In the genomic region with DNA sequence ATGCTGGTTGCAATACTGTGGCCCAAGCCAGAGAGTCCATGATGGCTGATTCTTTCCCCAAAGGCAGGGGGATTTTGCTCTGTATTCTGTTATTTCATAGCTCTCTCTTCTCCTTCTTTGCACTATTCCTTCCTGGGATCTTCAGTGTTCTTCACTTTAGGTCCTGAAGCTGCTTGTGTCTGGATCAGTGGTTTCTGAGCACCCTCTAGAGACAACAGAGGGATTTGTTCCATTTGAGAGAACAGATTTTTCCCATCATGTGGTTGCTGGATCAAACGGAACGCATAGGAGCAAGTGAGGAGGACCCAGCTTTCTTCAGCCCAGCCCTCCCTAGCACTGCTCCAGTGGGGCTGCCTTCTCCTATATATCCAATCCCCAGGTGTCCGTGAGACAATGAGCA, we compare ENCODE assay signal across 13 cellular contexts.
DNase-seq lines count a peak whose midpoint lies in the region; ATAC-seq, FAIRE-seq and TF ChIP-seq lines count a peak whose summit lies in the region.
"Had no signal": no experiment of that assay in that cellular context is flagged by ENCODE, and none has a peak within 500 bp of the region (broad histone marks: within the 10 kb centered on the region; RNA-seq: fewer than 3 reads in every experiment).

No MANE protein-coding gene starts in this region.

- ATAC-seq in right lobe of liver: peak in 3 of 4 donors; percentile 49 to 62 (median 58)
- ATAC-seq in mucosa of descending colon: no peak
- ATAC-seq in GM21367 (IDR thresholded peaks at IDR 0.05; ENCODE audit: unreplicated experiment): no peak
- no peak for ATAC-seq in HG03159 (IDR thresholded peaks at IDR 0.05; ENCODE audit: unreplicated experiment)
- ATAC-seq: body of pancreas, gastrocnemius medialis, T-cell had no signal

- peaks cover 0 to 4% (median 0%) of the 10 kb centered on the region in 4 donors for H3K4me1 ChIP-seq in right lobe of liver
- no peaks in the 10 kb centered on the region for H3K4me1 ChIP-seq in mucosa of descending colon (ENCODE audit: low read depth)
- H3K4me1 ChIP-seq: body of pancreas, gastrocnemius medialis had no signal

- intact Hi-C loops in right lobe of liver (cut with DNase I) (no loop called here), mucosa of descending colon (cut with DNase I, micrococcal nuclease) (no loop called here)

- DNase-seq in D341Med (ENCODE audit: low spot score): peak; percentile 39
- DNase-seq in LNCaP clone FGC (ENCODE audit: low read depth): peak; percentile 1
- DNase-seq in bronchial epithelial cell (ENCODE audit: low read depth): peak; percentile 48
- no peak for DNase-seq in right lobe of liver
- DNase-seq in mucosa of descending colon: no peak
- no peak for DNase-seq in GM12892 (ENCODE audit: insufficient read length)
- DNase-seq: body of pancreas, DND-41, gastrocnemius medialis, NCI-H226, T-cell had no signal

- TF ChIP-seq CTCF in LNCaP clone FGC (IDR thresholded peaks at IDR 0.05; ENCODE audit: control insufficient read depth, extremely low read depth, insufficient read depth) (peak; percentile 58), bronchial epithelial cell (IDR thresholded peaks at IDR 0.05; ENCODE audit: insufficient read depth, low read length, severe bottlenecking) (peak; percentile 41), right lobe of liver (IDR thresholded peaks at IDR 0.05) (peak; percentile 5 to 40 (median 22)), mucosa of descending colon (IDR thresholded peaks at IDR 0.05) (no peak)

- H3K36me3 ChIP-seq in bronchial epithelial cell (ENCODE audit: control insufficient read depth, insufficient read depth, low read length): no peaks in the 10 kb centered on the region
- no peaks in the 10 kb centered on the region for H3K36me3 ChIP-seq in right lobe of liver
- H3K36me3 ChIP-seq in mucosa of descending colon (ENCODE audit: low read depth): no peaks in the 10 kb centered on the region
- H3K36me3 ChIP-seq: gastrocnemius medialis had no signal

- no peaks in the 10 kb centered on the region for H3K9me3 ChIP-seq in right lobe of liver
- no peaks in the 10 kb centered on the region for H3K9me3 ChIP-seq in mucosa of descending colon
- H3K9me3 ChIP-seq: body of pancreas, gastrocnemius medialis had no signal

- FAIRE-seq in bronchial epithelial cell (lab: Jason Lieb, UNC) (no peak), GM12892 (lab: Jason Lieb, UNC) (no peak)

- H3K27me3 ChIP-seq in bronchial epithelial cell (ENCODE audit: control insufficient read depth, insufficient read depth, low read length) (no peaks in the 10 kb centered on the region), right lobe of liver (no peaks in the 10 kb centered on the region)
- H3K27me3 ChIP-seq: body of pancreas had no signal

- 20% methylated on average over 3 of the region's 3 CpGs for WGBS in right lobe of liver (ENCODE audit: insufficient coverage, low coverage, low lambda C conversion rate, missing lambda C conversion rate)

- H3K4me3 ChIP-seq in LNCaP clone FGC (ENCODE audit: low read depth, low read length) (no peak overlapping the region), bronchial epithelial cell (ENCODE audit: low read depth, low read length) (no peak overlapping the region), right lobe of liver (no peak overlapping the region), mucosa of descending colon (no peak overlapping the region)
- H3K4me3 ChIP-seq: body of pancreas, gastrocnemius medialis had no signal

- H3K27ac ChIP-seq in right lobe of liver: no peak overlapping the region
- H3K27ac ChIP-seq: body of pancreas, gastrocnemius medialis had no signal

- TF ChIP-seq POLR2A in right lobe of liver (IDR thresholded peaks at IDR 0.05) (no peak), GM12892 (IDR thresholded peaks at IDR 0.05; ENCODE audit: low read depth, low read length) (no peak)

Comparison
In these comparisons a context has a peak if more than half of its experiments do, and no peak if none do; other contexts are left out.
1. DNase-seq: peak in D341Med (single experiment), LNCaP clone FGC (single experiment) and bronchial epithelial cell (single experiment); none in right lobe of liver (0 of 3), mucosa of descending colon (0 of 3) and GM12892 (single experiment).
2. ATAC-seq: peak in right lobe of liver (3 of 4); none in mucosa of descending colon (single experiment), GM21367 (single experiment) and HG03159 (single experiment).